ENCODE assay signal across 9 cellular contexts in the genomic region with DNA sequence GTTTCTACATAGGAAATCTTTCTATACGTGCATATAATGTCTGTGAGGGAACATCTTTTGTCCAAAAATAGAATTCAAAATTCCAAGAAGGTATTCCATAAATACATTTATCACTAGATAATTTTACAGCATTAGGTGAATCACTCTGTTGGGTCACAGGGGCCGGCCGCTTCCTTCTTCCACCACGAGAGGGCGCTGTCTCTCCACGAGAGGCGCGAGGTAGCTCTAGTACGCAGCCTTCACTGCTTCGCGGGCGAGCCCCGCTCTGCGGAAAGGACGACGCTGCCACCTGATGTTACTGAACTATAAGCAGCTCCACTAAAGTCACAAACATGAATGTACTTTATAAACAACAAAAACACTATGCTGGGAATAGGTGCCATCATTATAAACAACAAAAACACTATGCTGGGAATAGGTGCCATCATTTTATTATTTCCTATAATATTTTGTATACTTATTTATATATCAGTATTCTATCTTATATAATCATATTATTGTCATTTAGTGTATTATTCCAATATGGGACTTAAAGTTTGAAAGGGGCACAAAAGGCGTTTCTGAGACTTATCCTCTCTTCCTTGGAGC.
DNase-seq lines count a peak whose midpoint lies in the region; ATAC-seq, FAIRE-seq and TF ChIP-seq lines count a peak whose summit lies in the region.
"Had no signal": no experiment of that assay in that cellular context is flagged by ENCODE, and none has a peak within 500 bp of the region (broad histone marks: within the 10 kb centered on the region; RNA-seq: fewer than 3 reads in every experiment).

No MANE protein-coding gene starts in this region.

- intact Hi-C loops in pancreas (cut with DNase I), result loop anchor here in 1 of 3 donors (5.0 kb wide), 1 partner anchor 688 kb away; no protein-coding TSS in a partner anchor

- H3K9me3 ChIP-seq in SK-N-SH (no peaks in the 10 kb centered on the region), pancreas (no peaks in the 10 kb centered on the region), tibial nerve (no peaks in the 10 kb centered on the region)

- peak; percentile 98 to 99 for TF ChIP-seq CTCF in GM23338 (conservative IDR thresholded peaks at IDR 0.05; ENCODE audit: low read depth in 2 of 2)
- peak; percentile 98 for TF ChIP-seq CTCF in SK-N-SH (IDR thresholded peaks at IDR 0.05)
- TF ChIP-seq CTCF in pancreas (IDR thresholded peaks at IDR 0.05), result peak; percentile 97 to 99 (median 98)
- peak; percentile 91 to 99 (median 94) for TF ChIP-seq CTCF in tibial nerve (IDR thresholded peaks at IDR 0.05)

- H3K36me3 Mint-ChIP-seq in GM23338 (ENCODE audit: low read depth), result no peaks in the 10 kb centered on the region

- FAIRE-seq in pancreas (lab: Jason Lieb, UNC), result peak; percentile 23

- H3K79me2 ChIP-seq in GM23338 (replicated peaks; ENCODE audit: insufficient read depth) (no peaks in the 10 kb centered on the region), SK-N-SH (ENCODE audit: insufficient read depth) (no peaks in the 10 kb centered on the region)

- 2% methylated on average over 17 of the region's 17 CpGs for WGBS in SK-N-SH (ENCODE audit: low lambda C conversion rate)
- 3 to 4% methylated on average over 17 of the region's 17 CpGs for WGBS in pancreas, 2 donors
- 4 to 5% methylated on average over 17 of the region's 17 CpGs for WGBS in tibial nerve, 2 donors

- H3K27me3 ChIP-seq in GM23338 (ENCODE audit: insufficient read depth) (no peaks in the 10 kb centered on the region), SK-N-SH (ENCODE audit: insufficient read depth) (no peaks in the 10 kb centered on the region), pancreas (peaks cover 0 to 8% (median 2%) of the 10 kb centered on the region in 4 donors), tibial nerve (no peaks in the 10 kb centered on the region)

- TF ChIP-seq RAD21 in SK-N-SH (IDR thresholded peaks at IDR 0.05; ENCODE audit: low read length), result peak; percentile 100

- H3K9me3 Mint-ChIP-seq in GM23338, result no peaks in the 10 kb centered on the region
- H3K9me3 Mint-ChIP-seq: T-helper 1 cell treated with Interleukin-12 subunit alpha and Interleukin-12 subunit beta and Interleukin-4 antibody, amounts not matched to agents 30 μg/mL and 1 μg/mL, for 36 hours had no signal

- TF ChIP-seq EP300 in SK-N-SH (IDR thresholded peaks at IDR 0.05; ENCODE audit: borderline replicate concordance in 1 of 2, low read depth in 1 of 2, low read length in 1 of 2) (no peak), tibial nerve (IDR thresholded peaks at IDR 0.05) (no peak)

- peaks cover 17% of the 10 kb centered on the region for H3K4me1 Mint-ChIP-seq in GM23338

- H3K4me1 ChIP-seq in GM23338 (ENCODE audit: insufficient read depth) (peaks cover 17% of the 10 kb centered on the region), SK-N-SH (ENCODE audit: control insufficient read depth in 1 of 2, insufficient read depth in 2 of 2, low read depth in 1 of 2, low read length in 1 of 2) (no peaks in the 10 kb centered on the region), pancreas (no peaks in the 10 kb centered on the region), tibial nerve (peaks cover 0 to 5% (median 0%) of the 10 kb centered on the region in 4 donors)

- in situ Hi-C loops in Caki2 (cut with HindIII; ENCODE audit: low pct_unique_long_range_greater_than_20kb, low sequenced_read_pairs), result no loop called here

- CTCF ChIA-PET in SK-N-SH (lab: Yijun Ruan, JAX), result interaction anchor here (0.6 to 6.3 kb wide), 64 partner anchors 9 to 822 kb away, joined by 3 to 122 read pairs (median 4); no protein-coding TSS in a partner anchor

- no peak overlapping the region for H3K4me2 ChIP-seq in GM23338
- no peak overlapping the region for H3K4me2 ChIP-seq in SK-N-SH

- TF ChIP-seq POLR2A in tibial nerve (IDR thresholded peaks at IDR 0.05), result no peak

- DNase-seq in Caki2 (ENCODE audit: low read depth) (peak; percentile 58), GM23338 (ENCODE audit: low spot score) (peak; percentile 88), NCI-H1048 (lab: John Stamatoyannopoulos, UW) (peak; percentile 15), SK-N-SH (peak; percentile 85), germinal center (ENCODE audit: low spot score) (peak; percentile 83), pancreas (peak; percentile 62 to 99 (median 85)), tibial nerve (ENCODE audit: low spot score in 2 of 2) (peak; percentile 85 to 97)
- peak; percentile 75 to 93 (median 90) for DNase-seq in activated naive CD4-positive, alpha-beta T cell (lab: John Stamatoyannopoulos, UW)

- H4K20me1 ChIP-seq in GM23338 (replicated peaks; ENCODE audit: insufficient read depth) (no peaks in the 10 kb centered on the region), SK-N-SH (ENCODE audit: insufficient read depth) (no peaks in the 10 kb centered on the region)

- ATAC-seq in GM23338 (peak; percentile 83), pancreas (peak; percentile 90 to 99 (median 98))

- H3F3A ChIP-seq in GM23338 (replicated peaks; ENCODE audit: low read depth) (no peaks in the 10 kb centered on the region), SK-N-SH (replicated peaks; ENCODE audit: insufficient read depth) (no peaks in the 10 kb centered on the region)

- POLR2A ChIA-PET in SK-N-SH (lab: Yijun Ruan, JAX), result interaction anchor here (0.6 to 1.1 kb wide), 2 partner anchors 310 to 697 kb away, joined by 3 read pairs; no protein-coding TSS in a partner anchor

- H3K36me3 ChIP-seq in GM23338 (ENCODE audit: insufficient read depth) (no peaks in the 10 kb centered on the region), SK-N-SH (replicated peaks in 1 of 2; ENCODE audit: control insufficient read depth in 1 of 2, insufficient read depth in 2 of 2, low read length in 1 of 2) (no peaks in the 10 kb centered on the region), pancreas (no peaks in the 10 kb centered on the region), tibial nerve (peaks cover 0 to 4% (median 0%) of the 10 kb centered on the region in 3 donors)

- H3K9ac ChIP-seq in SK-N-SH, result no peak overlapping the region

- H2AFZ ChIP-seq in GM23338 (no peak overlapping the region), SK-N-SH (ENCODE audit: low read depth) (no peak overlapping the region)

- H3K9me2 ChIP-seq in GM23338 (ENCODE audit: insufficient read depth), result no peaks in the 10 kb centered on the region
- H3K9me2 ChIP-seq in SK-N-SH, result no peaks in the 10 kb centered on the region

- H3K27ac Mint-ChIP-seq in GM23338, result no peak overlapping the region
- H3K27ac Mint-ChIP-seq: T-helper 1 cell treated with Interleukin-12 subunit alpha and Interleukin-12 subunit beta and Interleukin-4 antibody, amounts not matched to agents 30 μg/mL and 1 μg/mL, for 36 hours had no signal

- H3K4me3 ChIP-seq in GM23338 (no peak overlapping the region), SK-N-SH (ENCODE audit: low read depth in 2 of 2, low read length in 1 of 2) (no peak overlapping the region; a peak in 1 of 4 replicates), pancreas (no peak overlapping the region), tibial nerve (no peak overlapping the region)

- H3K27ac ChIP-seq in GM23338 (ENCODE audit: low read depth) (no peak overlapping the region), SK-N-SH (ENCODE audit: low read depth in 2 of 2, low read length in 1 of 2) (no peak overlapping the region), pancreas (no peak overlapping the region), tibial nerve (no peak overlapping the region)

- H3K27me3 Mint-ChIP-seq in GM23338 (ENCODE audit: insufficient read depth, low read depth, poor library complexity), result peaks cover 5% of the 10 kb centered on the region

- H3K4me3 Mint-ChIP-seq in GM23338, result no peak overlapping the region
- H3K4me3 Mint-ChIP-seq: T-helper 1 cell treated with Interleukin-12 subunit alpha and Interleukin-12 subunit beta and Interleukin-4 antibody, amounts not matched to agents 30 μg/mL and 1 μg/mL, for 36 hours had no signal

TF ChIP-seq in GM23338, 12 proteins besides CTCF, POLR2A, EP300 and RAD21 (continues in another document):
- TF ChIP-seq ZNF114 (CRISPR knock-in tag; IDR thresholded peaks at IDR 0.05), result no peak
- no peak for TF ChIP-seq NANOG (IDR thresholded peaks at IDR 0.05; ENCODE audit: borderline replicate concordance)
- TF ChIP-seq POLR2AphosphoS5 (IDR thresholded peaks at IDR 0.05; ENCODE audit: low read depth), result no peak
- TF ChIP-seq JUNB (IDR thresholded peaks at IDR 0.05; ENCODE audit: unreplicated experiment), result no peak
- TF ChIP-seq CREB1 (CRISPR knock-in tag; IDR thresholded peaks at IDR 0.05; ENCODE audit: low read depth), result no peak
- TF ChIP-seq, protein P1, sequence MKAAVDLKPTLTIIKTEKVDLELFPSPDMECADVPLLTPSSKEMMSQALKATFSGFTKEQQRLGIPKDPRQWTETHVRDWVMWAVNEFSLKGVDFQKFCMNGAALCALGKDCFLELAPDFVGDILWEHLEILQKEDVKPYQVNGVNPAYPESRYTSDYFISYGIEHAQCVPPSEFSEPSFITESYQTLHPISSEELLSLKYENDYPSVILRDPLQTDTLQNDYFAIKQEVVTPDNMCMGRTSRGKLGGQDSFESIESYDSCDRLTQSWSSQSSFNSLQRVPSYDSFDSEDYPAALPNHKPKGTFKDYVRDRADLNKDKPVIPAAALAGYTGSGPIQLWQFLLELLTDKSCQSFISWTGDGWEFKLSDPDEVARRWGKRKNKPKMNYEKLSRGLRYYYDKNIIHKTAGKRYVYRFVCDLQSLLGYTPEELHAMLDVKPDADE (IDR thresholded peaks at IDR 0.05), result no peak

TF ChIP-seq in SK-N-SH, 30 proteins besides CTCF, POLR2A, EP300 and RAD21 (continues in another document):
- TF ChIP-seq TAF1 (IDR thresholded peaks at IDR 0.05; ENCODE audit: borderline replicate concordance, low read depth, low read length) (no peak), NFIC (IDR thresholded peaks at IDR 0.05; ENCODE audit: borderline replicate concordance) (no peak)

Comparison
In these comparisons a context has a peak if more than half of its experiments do, and no peak if none do; other contexts are left out.
1. DNase-seq: peak in every context shown above with its lines; median percentile 91 in tibial nerve; 90 in activated naive CD4-positive, alpha-beta T cell; 88 in GM23338; 85 in SK-N-SH; 85 in pancreas; 83 in germinal center; 58 in Caki2; 15 in NCI-H1048.